In genomic region chr7:123844142-123844541, GRCh38 we compare ENCODE assay signal across 4 cellular contexts. TPM values are rescaled to one million over a fixed set of nuclear protein-coding genes. Genes with fewer than 3 reads are reported as not detected.
"Had no signal": no experiment of that assay in that cellular context is flagged by ENCODE, and none has a peak within 500 bp of the region (broad histone marks: within the 10 kb centered on the region; RNA-seq: fewer than 3 reads in every experiment).

No MANE protein-coding gene starts in this region.

RNA-seq across cellular contexts. Expression of gene HYAL4, which starts 0.8 kb away (rescaled TPM):
- total RNA-seq: GM23338, H1, H9 had no signal
- polyA plus RNA-seq: GM23338, H1, IgD-negative memory B cell had no signal
